27 cellular contexts compared by ENCODE assay signal in genomic region chr14:64012720-64013119, GRCh38.
DNase-seq lines count a peak whose midpoint lies in the region; ATAC-seq, FAIRE-seq and TF ChIP-seq lines count a peak whose summit lies in the region.
"Had no signal": no experiment of that assay in that cellular context is flagged by ENCODE, and none has a peak within 500 bp of the region (broad histone marks: within the 10 kb centered on the region; RNA-seq: fewer than 3 reads in every experiment).

No MANE protein-coding gene starts in this region.

- no peak for TF ChIP-seq CTCF in HepG2 (CRISPR knock-in tag; IDR thresholded peaks at IDR 0.05)
- no peak for TF ChIP-seq CTCF in right lobe of liver (IDR thresholded peaks at IDR 0.05)

- TF ChIP-seq RAD21 in HepG2 (CRISPR knock-in tag; IDR thresholded peaks at IDR 0.05), result no peak

- H2AFZ ChIP-seq in HepG2 (ENCODE audit: low read length), result no peak overlapping the region

- POLR2A ChIA-PET in HepG2 (lab: Yijun Ruan, JAX), result no interaction called here

- H3K4me3 ChIP-seq in HepG2 (replicated peaks in 1 of 3; ENCODE audit: insufficient read depth in 1 of 3, low read depth in 2 of 3, low read length in 3 of 3) (no peak overlapping the region), right lobe of liver (no peak overlapping the region), adipocyte (ENCODE audit: low read length) (no peak overlapping the region), MG63 (no peak overlapping the region)
- H3K4me3 ChIP-seq: BLaER1, GM12878 had no signal

- BruUV-seq in HepG2 (replicated peaks; lab: Mats Ljungman, UMichigan), result no TSS peak

- H3K27ac ChIP-seq in HepG2 (ENCODE audit: extremely low read length, insufficient read depth, low read length) (peak overlapping the region; percentile 20), right lobe of liver (no peak overlapping the region)
- H3K27ac ChIP-seq: BLaER1 had no signal

- in situ Hi-C loops in HepG2 (cut with HindIII; ENCODE audit: extremely low pct_ligation_motif_present, low pct_unique_long_range_greater_than_20kb), result loop anchor here (25.0 kb wide), 1 partner anchor 275 kb away; the partner anchor contains the start of gene ESR2

- H3K27me3 ChIP-seq in HepG2 (ENCODE audit: control insufficient read depth in 1 of 2, insufficient read depth in 2 of 2, low read length in 2 of 2) (no peaks in the 10 kb centered on the region), right lobe of liver (no peaks in the 10 kb centered on the region), adipocyte (replicated peaks; ENCODE audit: control insufficient read depth, insufficient read depth, low read length) (no peaks in the 10 kb centered on the region), MG63 (no peaks in the 10 kb centered on the region)
- H3K27me3 ChIP-seq: BE2C, BLaER1 had no signal

- DNase-seq in HepG2 (ENCODE audit: low spot score) (peak; percentile 51), right lobe of liver (no peak), adipocyte (ENCODE audit: low read depth) (peak; percentile 1), left lobe of liver (ENCODE audit: low spot score) (no peak), HT-29 (ENCODE audit: low spot score) (no peak), activated gamma-delta T cell treated with Interleukin-2 at 50 U/mL for 16 hours (no peak), MG63 (no peak)
- DNase-seq: 8988T; ACHN; BE2C; C1 segment of cervical spinal cord; CD4-positive, alpha-beta memory T cell; CD4-positive, CD25-positive, alpha-beta regulatory T cell; CD8-positive, alpha-beta memory T cell; COR-L47; DMS 273 treated with DMSO at 0.1 percent for 48 hours; DMS153; DMS53; DMS79; DND-41; EL; GDM1 had no signal

- TF ChIP-seq POLR2A in HepG2 (IDR thresholded peaks at IDR 0.05; ENCODE audit: insufficient read depth in 1 of 2, low read depth in 2 of 2, low read length in 2 of 2) (no peak), right lobe of liver (IDR thresholded peaks at IDR 0.05) (no peak)

- intact Hi-C loops in HepG2 (cut with micrococcal nuclease; ENCODE audit: unreplicated experiment), result loop anchor here (2.0 kb wide), 1 partner anchor 290 kb away; no protein-coding TSS in a partner anchor
- intact Hi-C loops in right lobe of liver (cut with DNase I), result no loop called here

- H3K79me2 ChIP-seq in HepG2 (ENCODE audit: insufficient read depth, low read length), result no peaks in the 10 kb centered on the region

- CTCF ChIA-PET in HepG2 (lab: Yijun Ruan, JAX; ENCODE audit: low intra/inter-chr PET ratio, low total read pairs), result no interaction called here

- TF ChIP-seq EP300 in HepG2 (IDR thresholded peaks at IDR 0.05; ENCODE audit: low read depth in 2 of 2, low read length in 2 of 2) (no peak), HepG2 (CRISPR knock-in tag; IDR thresholded peaks at IDR 0.05; ENCODE audit: borderline replicate concordance) (no peak)

- H3K36me3 ChIP-seq in HepG2 (replicated peaks in 1 of 2; ENCODE audit: control insufficient read depth in 1 of 2, insufficient read depth in 2 of 2, low read length in 2 of 2), result no peaks in the 10 kb centered on the region
- H3K36me3 ChIP-seq in right lobe of liver, result peaks cover 0 to 3% (median 0%) of the 10 kb centered on the region in 4 donors
- H3K36me3 ChIP-seq in adipocyte (ENCODE audit: control insufficient read depth, insufficient read depth, low read length, severe bottlenecking), result peaks cover 32% of the 10 kb centered on the region
- H3K36me3 ChIP-seq in MG63, result no peaks in the 10 kb centered on the region
- H3K36me3 ChIP-seq: BE2C had no signal

- peak overlapping the region; percentile 13; the same call in 1 of the 2 replicates for H3K4me2 ChIP-seq in HepG2 (ENCODE audit: low read depth, low read length)
- H3K4me2 ChIP-seq: BLaER1 had no signal

- H4K20me1 ChIP-seq in HepG2 (ENCODE audit: insufficient read depth, low read length), result no peaks in the 10 kb centered on the region
- H4K20me1 ChIP-seq: BLaER1 had no signal

- FAIRE-seq in HepG2 (lab: Jason Lieb, UNC), result no peak
- FAIRE-seq in islet of Langerhans (lab: Jason Lieb, UNC), result peak; percentile 13
- FAIRE-seq: GM12878, GM12892, GM18507 had no signal

- ATAC-seq in HepG2 (peak; percentile 84), right lobe of liver (no peak), left lobe of liver (peak; percentile 66)
- ATAC-seq: GM12878 had no signal

- no peak overlapping the region for H3K9ac ChIP-seq in HepG2 (ENCODE audit: insufficient read depth, low read depth, low read length)
- no peak overlapping the region for H3K9ac ChIP-seq in adipocyte (ENCODE audit: low read length)
- H3K9ac ChIP-seq: BLaER1 had no signal

- 91% methylated on average over 1 of the region's 1 CpG for WGBS in HepG2 (ENCODE audit: low lambda C conversion rate)
- whole genome bisulfite sequencing in right lobe of liver (ENCODE audit: insufficient coverage, low coverage, low lambda C conversion rate, missing lambda C conversion rate), result 100% methylated on average over 1 of the region's 1 CpG

- H3K9me3 ChIP-seq in HepG2 (ENCODE audit: low read length) (no peaks in the 10 kb centered on the region), right lobe of liver (no peaks in the 10 kb centered on the region), adipocyte (ENCODE audit: control insufficient read depth, low read length) (no peaks in the 10 kb centered on the region), MG63 (no peaks in the 10 kb centered on the region; the same call in 1 of the 2 replicates)
- H3K9me3 ChIP-seq: BLaER1 had no signal

- H3K4me1 ChIP-seq in HepG2 (ENCODE audit: insufficient read depth, low read length) (peaks cover 22% of the 10 kb centered on the region), right lobe of liver (no peaks in the 10 kb centered on the region), adipocyte (ENCODE audit: control insufficient read depth, insufficient read depth, low read length) (no peaks in the 10 kb centered on the region)
- H3K4me1 ChIP-seq: BE2C, BLaER1 had no signal

TF ChIP-seq in HepG2, 621 proteins besides CTCF, POLR2A, EP300 and RAD21 (continues in another document):
- TF ChIP-seq ZNF792 (CRISPR knock-in tag; IDR thresholded peaks at IDR 0.05) (0 out of 2 replicates have a peak, but pooled peaks have one; percentile 56), SIX4 (CRISPR knock-in tag; IDR thresholded peaks at IDR 0.05) (peak; percentile 73; the same call in 1 of the 2 replicates), SIX1 (CRISPR knock-in tag; IDR thresholded peaks at IDR 0.05; ENCODE audit: borderline replicate concordance) (peak; percentile 94), NAIF1 (CRISPR knock-in tag; IDR thresholded peaks at IDR 0.05; ENCODE audit: borderline replicate concordance) (no peak), MED1 (CRISPR knock-in tag; IDR thresholded peaks at IDR 0.05) (no peak), ZNF639 (CRISPR knock-in tag; conservative IDR thresholded peaks at IDR 0.05) (no peak), NR2F1 (CRISPR knock-in tag; IDR thresholded peaks at IDR 0.05) (no peak), SP5 (CRISPR knock-in tag; IDR thresholded peaks at IDR 0.05; ENCODE audit: borderline replicate concordance, low read depth) (no peak), MAZ (IDR thresholded peaks at IDR 0.05; ENCODE audit: borderline replicate concordance, low read depth, low read length) (no peak), MAZ (CRISPR knock-in tag; IDR thresholded peaks at IDR 0.05; ENCODE audit: low read depth) (no peak), U2AF1 (optimal IDR thresholded peaks at IDR 0.05; ENCODE audit: low read depth, low read length) (no peak), ZNF770 (CRISPR knock-in tag; IDR thresholded peaks at IDR 0.05) (no peak), ZIK1 (CRISPR knock-in tag; IDR thresholded peaks at IDR 0.05; ENCODE audit: borderline replicate concordance, low read depth) (no peak), NONO (IDR thresholded peaks at IDR 0.05) (no peak), NONO (CRISPR knock-in tag; conservative IDR thresholded peaks at IDR 0.05) (no peak)

Comparison
In these comparisons a context has a peak if more than half of its experiments do, and no peak if none do; other contexts are left out.
1. ATAC-seq: peak in HepG2 (single experiment) and left lobe of liver (single experiment); none in right lobe of liver (0 of 4).
2. DNase-seq: peak in HepG2 (single experiment) and adipocyte (single experiment); none in right lobe of liver (0 of 3), left lobe of liver (single experiment), HT-29 (single experiment), activated gamma-delta T cell treated with Interleukin-2 at 50 U/mL for 16 hours (single experiment) and MG63 (single experiment).